In genomic region chr5:65880673-65881072, GRCh38 we compare ENCODE assay signal across 2 cellular contexts.
TF ChIP-seq lines count a peak whose summit lies in the region.

No MANE protein-coding gene starts in this region.

TF ChIP-seq in HEK293, 187 proteins besides CTCF, POLR2A, EP300 and RAD21 (continued from another document):
- TF ChIP-seq, protein P1, sequence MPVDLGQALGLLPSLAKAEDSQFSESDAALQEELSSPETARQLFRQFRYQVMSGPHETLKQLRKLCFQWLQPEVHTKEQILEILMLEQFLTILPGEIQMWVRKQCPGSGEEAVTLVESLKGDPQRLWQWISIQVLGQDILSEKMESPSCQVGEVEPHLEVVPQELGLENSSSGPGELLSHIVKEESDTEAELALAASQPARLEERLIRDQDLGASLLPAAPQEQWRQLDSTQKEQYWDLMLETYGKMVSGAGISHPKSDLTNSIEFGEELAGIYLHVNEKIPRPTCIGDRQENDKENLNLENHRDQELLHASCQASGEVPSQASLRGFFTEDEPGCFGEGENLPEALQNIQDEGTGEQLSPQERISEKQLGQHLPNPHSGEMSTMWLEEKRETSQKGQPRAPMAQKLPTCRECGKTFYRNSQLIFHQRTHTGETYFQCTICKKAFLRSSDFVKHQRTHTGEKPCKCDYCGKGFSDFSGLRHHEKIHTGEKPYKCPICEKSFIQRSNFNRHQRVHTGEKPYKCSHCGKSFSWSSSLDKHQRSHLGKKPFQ (tag by site-specific recombination; IDR thresholded peaks at IDR 0.05) = peak; percentile 41; the same call in 1 of the 2 replicates
- 0 out of 2 replicates have a peak, but pooled peaks have one; percentile 30 for TF ChIP-seq BCL6B (tag by site-specific recombination; IDR thresholded peaks at IDR 0.05)

TF ChIP-seq in K562, 482 proteins besides CTCF, POLR2A, EP300 and RAD21 (continued from another document):
- TF ChIP-seq, protein P2, sequence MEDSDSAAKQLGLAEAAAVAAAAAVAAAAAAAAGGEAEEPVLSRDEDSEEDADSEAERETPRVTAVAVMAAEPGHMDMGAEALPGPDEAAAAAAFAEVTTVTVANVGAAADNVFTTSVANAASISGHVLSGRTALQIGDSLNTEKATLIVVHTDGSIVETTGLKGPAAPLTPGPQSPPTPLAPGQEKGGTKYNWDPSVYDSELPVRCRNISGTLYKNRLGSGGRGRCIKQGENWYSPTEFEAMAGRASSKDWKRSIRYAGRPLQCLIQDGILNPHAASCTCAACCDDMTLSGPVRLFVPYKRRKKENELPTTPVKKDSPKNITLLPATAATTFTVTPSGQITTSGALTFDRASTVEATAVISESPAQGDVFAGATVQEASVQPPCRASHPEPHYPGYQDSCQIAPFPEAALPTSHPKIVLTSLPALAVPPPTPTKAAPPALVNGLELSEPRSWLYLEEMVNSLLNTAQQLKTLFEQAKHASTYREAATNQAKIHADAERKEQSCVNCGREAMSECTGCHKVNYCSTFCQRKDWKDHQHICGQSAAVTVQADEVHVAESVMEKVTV (CRISPR knock-in tag; IDR thresholded peaks at IDR 0.05) = no peak
- TF ChIP-seq, protein P3, sequence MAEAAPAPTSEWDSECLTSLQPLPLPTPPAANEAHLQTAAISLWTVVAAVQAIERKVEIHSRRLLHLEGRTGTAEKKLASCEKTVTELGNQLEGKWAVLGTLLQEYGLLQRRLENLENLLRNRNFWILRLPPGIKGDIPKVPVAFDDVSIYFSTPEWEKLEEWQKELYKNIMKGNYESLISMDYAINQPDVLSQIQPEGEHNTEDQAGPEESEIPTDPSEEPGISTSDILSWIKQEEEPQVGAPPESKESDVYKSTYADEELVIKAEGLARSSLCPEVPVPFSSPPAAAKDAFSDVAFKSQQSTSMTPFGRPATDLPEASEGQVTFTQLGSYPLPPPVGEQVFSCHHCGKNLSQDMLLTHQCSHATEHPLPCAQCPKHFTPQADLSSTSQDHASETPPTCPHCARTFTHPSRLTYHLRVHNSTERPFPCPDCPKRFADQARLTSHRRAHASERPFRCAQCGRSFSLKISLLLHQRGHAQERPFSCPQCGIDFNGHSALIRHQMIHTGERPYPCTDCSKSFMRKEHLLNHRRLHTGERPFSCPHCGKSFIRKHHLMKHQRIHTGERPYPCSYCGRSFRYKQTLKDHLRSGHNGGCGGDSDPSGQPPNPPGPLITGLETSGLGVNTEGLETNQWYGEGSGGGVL (CRISPR knock-in tag; IDR thresholded peaks at IDR 0.05) = no peak
- TF ChIP-seq EWSR1 (IDR thresholded peaks at IDR 0.05; ENCODE audit: borderline replicate concordance, low read depth, partially characterized antibody) (no peak), ELF2 (CRISPR knock-in tag; IDR thresholded peaks at IDR 0.05) (no peak), RCOR1 (IDR thresholded peaks at IDR 0.05; ENCODE audit: borderline replicate concordance in 1 of 2, low read depth in 2 of 2, low read length in 2 of 2) (peak in 1 of 2 experiments; percentile 95; a peak in 2 of 4 replicates), CBFA2T3 (IDR thresholded peaks at IDR 0.05) (peak; percentile 73), OTX1 (CRISPR knock-in tag; IDR thresholded peaks at IDR 0.05) (no peak), HDAC2 (IDR thresholded peaks at IDR 0.05) (peak; percentile 61; the same call in 1 of the 2 replicates), PBX2 (CRISPR knock-in tag; IDR thresholded peaks at IDR 0.05; ENCODE audit: low read depth) (no peak), PBX2 (tag; conservative IDR thresholded peaks at IDR 0.05; ENCODE audit: low read depth) (peak; percentile 49), TEAD4 (IDR thresholded peaks at IDR 0.05; ENCODE audit: low read length) (peak; percentile 61; the same call in 1 of the 2 replicates), TEAD4 (CRISPR knock-in tag; IDR thresholded peaks at IDR 0.05; ENCODE audit: borderline replicate concordance) (no peak), CXXC5 (CRISPR knock-in tag; IDR thresholded peaks at IDR 0.05) (0 out of 2 replicates have a peak, but pooled peaks have one; percentile 24), FOSL1 (tag; conservative IDR thresholded peaks at IDR 0.05) (0 out of 2 replicates have a peak, but pooled peaks have one; percentile 4), NFIX (CRISPR knock-in tag; IDR thresholded peaks at IDR 0.05; ENCODE audit: low read depth) (peak; percentile 73), NFIC (IDR thresholded peaks at IDR 0.05) (peak; percentile 96), ARID1B (IDR thresholded peaks at IDR 0.05) (peak; percentile 50; the same call in 1 of the 2 replicates), PKNOX1 (IDR thresholded peaks at IDR 0.05) (0 out of 2 replicates have a peak, but pooled peaks have one; percentile 22)
TF ChIP-seq in K562: peak in this region for 18.
